In the genomic region with DNA sequence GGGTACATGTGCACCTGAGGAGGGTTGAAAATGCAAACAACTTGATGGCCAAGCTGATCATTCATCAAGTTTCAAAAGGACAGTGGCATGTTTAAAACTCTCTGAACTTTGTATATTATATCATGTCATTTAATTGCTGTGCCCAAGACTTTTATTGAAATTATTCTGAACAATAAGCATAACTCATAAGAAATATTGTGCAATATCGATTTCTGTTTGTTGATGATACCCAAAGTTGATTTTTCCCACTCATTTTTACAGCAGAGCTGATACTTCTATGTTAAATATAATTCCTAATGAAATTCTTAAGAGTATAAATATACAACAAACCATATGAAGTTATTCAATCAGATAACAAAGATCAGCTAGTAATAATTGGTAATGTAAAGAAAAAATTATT, we compare ENCODE assay signal across 28 cellular contexts. TPM values are rescaled to one million over a fixed set of nuclear protein-coding genes. Genes with fewer than 3 reads are reported as not detected.
A peak's percentile ranks its signal among the peaks of the same experiment; 100 is the strongest.
DNase-seq lines count a peak whose midpoint lies in the region; ATAC-seq, FAIRE-seq and TF ChIP-seq lines count a peak whose summit lies in the region.
"Had no signal": no experiment of that assay in that cellular context is flagged by ENCODE, and none has a peak within 500 bp of the region (broad histone marks: within the 10 kb centered on the region; RNA-seq: fewer than 3 reads in every experiment).

No MANE protein-coding gene starts in this region.

- TF ChIP-seq CTCF in IMR-90 (conservative IDR thresholded peaks at IDR 0.05; ENCODE audit: low read depth, low read length): no peak
- no peak for TF ChIP-seq CTCF in K562 (IDR thresholded peaks at IDR 0.05 in 2 of 3, conservative IDR thresholded peaks at IDR 0.05 in 1 of 3; ENCODE audit: insufficient read depth in 2 of 3, low read depth in 1 of 3, low read length in 3 of 3)

- no CpG with 5 or more reads among the region's 1 CpG for WGBS in IMR-90 (ENCODE audit: extremely low coverage in 2 of 2, insufficient read length in 1 of 2), 2 experiments
- 0% methylated on average over 1 of the region's 1 CpG for WGBS in K562 (ENCODE audit: insufficient coverage, low coverage, missing lambda C conversion rate)

- CTCF ChIA-PET in IMR-90 (lab: Yijun Ruan, JAX): interaction anchor here (0.6 kb wide), 1 partner anchor 20 kb away, joined by 3 read pairs; no protein-coding TSS in a partner anchor
- CTCF ChIA-PET in K562 (lab: Yijun Ruan, JAX; ENCODE audit: low intra/inter-chr PET ratio): no interaction called here

- H2BK5ac ChIP-seq in IMR-90 (ENCODE audit: low read depth, low read length, poor library complexity, severe bottlenecking): no peak overlapping the region

- FAIRE-seq in K562 (lab: Jason Lieb, UNC): no peak
- FAIRE-seq in islet of Langerhans (lab: Jason Lieb, UNC): peak; percentile 69
- FAIRE-seq: A204.1, GM12878, GM12892, GM18507 had no signal

- TF ChIP-seq EP300 in K562 (IDR thresholded peaks at IDR 0.05; ENCODE audit: low read length): no peak

- no peak overlapping the region for H3K56ac ChIP-seq in IMR-90 (ENCODE audit: extremely low read depth, insufficient read depth, low read length)

- no peak overlapping the region for H2AK5ac ChIP-seq in IMR-90 (ENCODE audit: low read depth, low read length)

- H2BK20ac ChIP-seq in IMR-90 (ENCODE audit: low read depth, low read length): no peak overlapping the region

- H3K36me3 ChIP-seq in IMR-90 (ENCODE audit: control insufficient read depth, insufficient read depth, low read length) (no peaks in the 10 kb centered on the region), K562 (ENCODE audit: control insufficient read depth, insufficient read depth, low read length) (no peaks in the 10 kb centered on the region)
- H3K36me3 ChIP-seq: BE2C, BLaER1 had no signal

- DNase-seq in IMR-90 (no peak), K562 (ENCODE audit: extremely low read depth in 1 of 4, low spot score in 3 of 4) (no peak), nucleus accumbens (lab: John Stamatoyannopoulos, UW) (no peak)
- DNase-seq: 8988T; ACHN; BE2C; C1 segment of cervical spinal cord; CD4-positive, alpha-beta memory T cell; CD4-positive, CD25-positive, alpha-beta regulatory T cell; CD8-positive, alpha-beta memory T cell; COR-L47; DMS 273 treated with DMSO at 0.1 percent for 48 hours; DMS153; DMS53; DMS79; DND-41; EL; GDM1 had no signal

- no peaks in the 10 kb centered on the region for H3K9me3 ChIP-seq in IMR-90 (ENCODE audit: control insufficient read depth, insufficient read depth, low read length)
- no peaks in the 10 kb centered on the region for H3K9me3 ChIP-seq in K562 (replicated peaks; ENCODE audit: control insufficient read depth, insufficient read depth, low read depth, low read length)
- H3K9me3 ChIP-seq: BE2C, BLaER1 had no signal

- H3K9ac ChIP-seq in IMR-90 (ENCODE audit: low read depth, low read length): no peak overlapping the region
- H3K9ac ChIP-seq in K562 (ENCODE audit: insufficient read depth in 1 of 2, low read depth in 2 of 2, low read length in 2 of 2): no peak overlapping the region
- H3K9ac ChIP-seq: BLaER1 had no signal

- no peaks in the 10 kb centered on the region for H3K9me1 ChIP-seq in IMR-90 (ENCODE audit: insufficient read depth, low read length)
- H3K9me1 ChIP-seq in K562 (ENCODE audit: control insufficient read depth, insufficient read depth, low read length): no peaks in the 10 kb centered on the region

- dilution Hi-C loops in IMR-90 (cut with HindIII; ENCODE audit: low sequenced_read_pairs, unreplicated experiment): no loop called here

- H4K5ac ChIP-seq in IMR-90 (ENCODE audit: low read depth, low read length): no peak overlapping the region

- intact Hi-C loops in IMR-90 (cut with micrococcal nuclease) (no loop called here), K562 (cut with micrococcal nuclease) (no loop called here)

- no peak overlapping the region for H3K23ac ChIP-seq in IMR-90 (ENCODE audit: low read depth, low read length)

- H3K4me1 ChIP-seq in IMR-90 (ENCODE audit: control insufficient read depth, insufficient read depth, low read length): no peaks in the 10 kb centered on the region
- no peaks in the 10 kb centered on the region for H3K4me1 ChIP-seq in K562 (replicated peaks in 1 of 2; ENCODE audit: control insufficient read depth in 2 of 2, insufficient read depth in 2 of 2, low read length in 2 of 2)
- H3K4me1 ChIP-seq: BLaER1 had no signal

- H3K4ac ChIP-seq in IMR-90 (ENCODE audit: low read depth, low read length): no peak overlapping the region

- no peak overlapping the region for H3K18ac ChIP-seq in IMR-90 (ENCODE audit: low read depth, low read length)

- H4K8ac ChIP-seq in IMR-90 (ENCODE audit: low read depth in 2 of 2, low read length in 2 of 2): no peak overlapping the region

- no peak overlapping the region for H3K4me3 ChIP-seq in IMR-90 (ENCODE audit: insufficient read depth, low read depth, low read length)
- no peak overlapping the region for H3K4me3 ChIP-seq in K562
- H3K4me3 ChIP-seq: BLaER1, GM12878 had no signal

- H2BK15ac ChIP-seq in IMR-90 (ENCODE audit: low read depth, low read length): no peak overlapping the region

- H4K91ac ChIP-seq in IMR-90 (ENCODE audit: insufficient read depth, low read depth, low read length): no peak overlapping the region

- H3K27me3 ChIP-seq in IMR-90 (ENCODE audit: control insufficient read depth, insufficient read depth, low read length) (no peaks in the 10 kb centered on the region), K562 (ENCODE audit: control insufficient read depth in 2 of 2, insufficient read depth in 2 of 2, low read length in 2 of 2) (no peaks in the 10 kb centered on the region)
- H3K27me3 ChIP-seq: BE2C, BLaER1 had no signal

- H2AFZ ChIP-seq in IMR-90 (replicated peaks; ENCODE audit: low read length, poor library complexity): no peak overlapping the region
- H2AFZ ChIP-seq in K562 (ENCODE audit: low read depth, low read length): no peak overlapping the region

- ATAC-seq in IMR-90 (ENCODE audit: low read depth): no peak
- no peak for ATAC-seq in K562
- ATAC-seq in activated CD4-positive, CD25-positive, alpha-beta regulatory T cell treated with anti-CD3 and anti-CD28 coated beads, Interleukin-2, amount 50 U/mL, for 24 hours: no peak
- ATAC-seq: GM12878 had no signal

- H3K79me1 ChIP-seq in IMR-90 (ENCODE audit: low read depth in 1 of 2, low read length in 2 of 2): no peaks in the 10 kb centered on the region

- no TSS peak for BruUV-seq in IMR-90 (replicated peaks; lab: Mats Ljungman, UMichigan)
- no TSS peak for BruUV-seq in K562 (replicated peaks; lab: Mats Ljungman, UMichigan)

- TF ChIP-seq POLR2A in IMR-90 (IDR thresholded peaks at IDR 0.05; ENCODE audit: low read depth, low read length): no peak
- TF ChIP-seq POLR2A in K562 (conservative IDR thresholded peaks at IDR 0.05): no peak

- no peak overlapping the region for H3K27ac ChIP-seq in IMR-90 (ENCODE audit: insufficient read depth, low read length)
- no peak overlapping the region for H3K27ac ChIP-seq in K562 (ENCODE audit: extremely low read depth, low read depth, low read length)
- H3K27ac ChIP-seq: BLaER1 had no signal

- no peak overlapping the region for H2AK9ac ChIP-seq in IMR-90 (replicated peaks; ENCODE audit: low read depth, low read length, poor library complexity)

- in situ Hi-C loops in IMR-90 (cut with MboI; ENCODE audit: low sequenced_read_pairs): no loop called here
- in situ Hi-C loops in K562 (cut with MboI): no loop called here

- POLR2A ChIA-PET in IMR-90 (lab: Charles Lee; ENCODE audit: unreplicated experiment) (no interaction called here), K562 (lab: Yijun Ruan, JAX) (no interaction called here)

- H4K20me1 ChIP-seq in IMR-90 (ENCODE audit: insufficient read depth, low read length): no peaks in the 10 kb centered on the region
- H4K20me1 ChIP-seq in K562 (replicated peaks; ENCODE audit: control insufficient read depth, insufficient read depth, low read length): no peaks in the 10 kb centered on the region
- H4K20me1 ChIP-seq: BLaER1 had no signal

- H2BK120ac ChIP-seq in IMR-90 (ENCODE audit: low read depth, low read length): no peak overlapping the region

- no peaks in the 10 kb centered on the region for H3K79me2 ChIP-seq in K562 (ENCODE audit: control insufficient read depth, insufficient read depth, low read length)

- H3K14ac ChIP-seq in IMR-90 (replicated peaks; ENCODE audit: low read depth, low read length): no peak overlapping the region

- no peak overlapping the region for H3K4me2 ChIP-seq in IMR-90 (ENCODE audit: low read depth, low read length)
- no peak overlapping the region for H3K4me2 ChIP-seq in K562 (ENCODE audit: insufficient read depth, low read length)
- H3K4me2 ChIP-seq: BLaER1 had no signal

- TF ChIP-seq RAD21 in IMR-90 (IDR thresholded peaks at IDR 0.05; ENCODE audit: low read length): no peak
- TF ChIP-seq RAD21 in K562 (CRISPR knock-in tag; conservative IDR thresholded peaks at IDR 0.05 in 1 of 2, IDR thresholded peaks at IDR 0.05 in 1 of 2): no peak

TF ChIP-seq in IMR-90, 13 proteins besides CTCF, POLR2A, EP300 and RAD21:
- no peak for TF ChIP-seq RFX5 (IDR thresholded peaks at IDR 0.05; ENCODE audit: low read depth, low read length)
- peak; percentile 59; the same call in 1 of the 2 replicates for TF ChIP-seq CEBPB (IDR thresholded peaks at IDR 0.05; ENCODE audit: low read depth, low read length)

TF ChIP-seq in K562, 482 proteins besides CTCF, POLR2A, EP300 and RAD21 (continues in another document):
- TF ChIP-seq PPARD (CRISPR knock-in tag; IDR thresholded peaks at IDR 0.05) (no peak), EZH2 (IDR thresholded peaks at IDR 0.05; ENCODE audit: borderline replicate concordance, low read depth, low read length) (no peak), DPF2 (IDR thresholded peaks at IDR 0.05) (no peak)

RNA-seq across cellular contexts. Expression of a gene that starts 49.1 kb away (rescaled TPM):
- total RNA-seq in IMR-90 (2012; rRNA removed) (under 0.01 TPM in 1 of 2 replicates, not detected in the other), K562 (2014; rRNA removed) (not detected in 2 replicates), K562 (2014; rRNA removed; fragmentation: Illumina TruSeq; extraction: Trizol) (not detected in 2 replicates), K562 (2015; rRNA removed; fragmentation: Illumina TruSeq; extraction: Trizol) (not detected in 2 replicates), K562 (2021) (0.04 TPM in 1 of 2 replicates, not detected in the other)
- polyA plus RNA-seq in IMR-90 (2012; rRNA removed) (not detected in 2 replicates), K562 (2011; rRNA removed) (not detected in 2 replicates), K562 (2014; fragmentation: Illumina TruSeq; extraction: Trizol) (not detected in 2 replicates), K562 (2014; fragmentation: Nextera tagmentation; extraction: Ambion mirVana) (not detected), K562 (2014; rRNA removed) (not detected in 2 replicates)
- polyA plus RNA-seq in IMR-90 (2012; cell fraction: cytosol; rRNA removed): not detected in 2 replicates
- not detected in 2 replicates for polyA plus RNA-seq in IMR-90 (2012; cell fraction: nucleus; rRNA removed; ENCODE audit: low replicate concordance)
- not detected in 2 replicates for total RNA-seq in K562 (2011; cell fraction: chromatin; rRNA removed; ENCODE audit: low replicate concordance)
- total RNA-seq in K562 (2011; cell fraction: nucleolus; rRNA removed): not detected in 2 replicates
- total RNA-seq in K562 (2011; cell fraction: nucleoplasm; rRNA removed): not detected in 2 replicates
- polyA plus RNA-seq in K562 (2011; cell fraction: cytosol; rRNA removed): not detected in 2 replicates
- polyA plus RNA-seq in K562 (2011; cell fraction: nucleus; rRNA removed): not detected in 2 replicates
- polyA plus RNA-seq in K562 (2012): not detected in 2 replicates
- polyA minus RNA-seq in K562 (2011; rRNA and poly(A)+ RNA removed): not detected in 2 replicates
- polyA minus RNA-seq in K562 (2011; cell fraction: cytosol; rRNA and poly(A)+ RNA removed): not detected in 2 replicates
- not detected in 2 replicates for polyA minus RNA-seq in K562 (2011; cell fraction: nucleus; rRNA and poly(A)+ RNA removed)
- total RNA-seq: CD4-positive, alpha-beta memory T cell; CD4-positive, CD25-positive, alpha-beta regulatory T cell; CD8-positive, alpha-beta memory T cell; G401 had no signal
- polyA plus RNA-seq: AG04450; CD14-positive monocyte; CD4-positive, alpha-beta memory T cell; CD4-positive, CD25-positive, alpha-beta regulatory T cell; CD8-positive, alpha-beta memory T cell had no signal
